Comparison of ENCODE assay signal across 12 cellular contexts in genomic region chr2:232443669-232444408, GRCh38. TPM values are rescaled to one million over a fixed set of nuclear protein-coding genes. Genes with fewer than 3 reads are reported as not detected.
A peak's percentile ranks its signal among the peaks of the same experiment; 100 is the strongest.
DNase-seq lines count a peak whose midpoint lies in the region; ATAC-seq, FAIRE-seq and TF ChIP-seq lines count a peak whose summit lies in the region.
"Not testable (repeated sequence)": the region's sequence is repeated elsewhere in the genome, so short reads cannot be mapped to it uniquely, and the experiment has no call there.
"Had no signal": no experiment of that assay in that cellular context is flagged by ENCODE, and none has a peak within 500 bp of the region (broad histone marks: within the 10 kb centered on the region; RNA-seq: fewer than 3 reads in every experiment).

No MANE protein-coding gene starts in this region.

- CTCF ChIA-PET in PC-3 (lab: Charles Lee); K562 (lab: Yijun Ruan, JAX; ENCODE audit: low intra/inter-chr PET ratio): not testable (repeated sequence)

- H3K4me1 ChIP-seq in DND-41 (ENCODE audit: insufficient read depth, low read length); KMS-11 (ENCODE audit: low read depth, poor library complexity, severe bottlenecking); PC-3 (ENCODE audit: insufficient read depth, low read length); gastrocnemius medialis: not testable (repeated sequence)
- peaks cover 0 to 12% of the 10 kb centered on the region in 2 experiments; a peak in 2 of 5 replicates for H3K4me1 ChIP-seq in K562 (replicated peaks in 1 of 2; ENCODE audit: control insufficient read depth in 2 of 2, insufficient read depth in 2 of 2, low read length in 2 of 2)

- BruUV-seq in PC-3 (replicated peaks; lab: Mats Ljungman, UMichigan); K562 (replicated peaks; lab: Mats Ljungman, UMichigan): not testable (repeated sequence)

- TF ChIP-seq POLR2A in K562 (conservative IDR thresholded peaks at IDR 0.05); gastrocnemius medialis (IDR thresholded peaks at IDR 0.05): not testable (repeated sequence)

- H3K9ac ChIP-seq in DND-41 (ENCODE audit: low read depth, low read length); KMS-11; PC-3 (ENCODE audit: low read length); K562 (ENCODE audit: insufficient read depth in 1 of 2, low read depth in 2 of 2, low read length in 2 of 2): not testable (repeated sequence)

- not testable (repeated sequence) for H4K20me1 ChIP-seq in DND-41 (ENCODE audit: insufficient read depth, low read length); KMS-11 (ENCODE audit: insufficient read depth); PC-3 (ENCODE audit: low read length); K562 (replicated peaks; ENCODE audit: control insufficient read depth, insufficient read depth, low read length)

- H3K27ac ChIP-seq in DND-41 (ENCODE audit: low read length); KMS-11; PC-3 (ENCODE audit: low read length); K562 (ENCODE audit: extremely low read depth, low read depth, low read length): not testable (repeated sequence)
- peak overlapping the region; percentile 10 to 66 (median 36) for H3K27ac ChIP-seq in gastrocnemius medialis

- DNase-seq in DND-41; PC-3; K562 (ENCODE audit: extremely low read depth in 1 of 4, low spot score in 3 of 4): not testable (repeated sequence)
- DNase-seq in left lobe of liver (ENCODE audit: low spot score) = peak; percentile 73
- DNase-seq in mesenteric fat pad (ENCODE audit: low spot score) = peak; percentile 67
- peak in 1 of 2 donors; percentile 46 for DNase-seq in gastrocnemius medialis

- peak overlapping the region; percentile 51; the same call in 1 of the 2 replicates for H2AFZ ChIP-seq in DND-41 (ENCODE audit: low read depth, low read length)
- peak overlapping the region; percentile 57; the same call in 1 of the 2 replicates for H2AFZ ChIP-seq in KMS-11 (ENCODE audit: low read depth)
- H2AFZ ChIP-seq in PC-3 (ENCODE audit: low read length) = peak overlapping the region; percentile 66
- peak overlapping the region; percentile 72 for H2AFZ ChIP-seq in K562 (ENCODE audit: low read depth, low read length)

- not testable (repeated sequence) for H3K36me3 ChIP-seq in DND-41 (ENCODE audit: insufficient read depth, low read length); KMS-11 (ENCODE audit: insufficient read depth); PC-3 (ENCODE audit: low read depth, low read length); K562 (ENCODE audit: control insufficient read depth, insufficient read depth, low read length); gastrocnemius medialis

- not testable (repeated sequence) for H3K79me2 ChIP-seq in DND-41 (ENCODE audit: insufficient read depth, low read length); KMS-11 (ENCODE audit: insufficient read depth, low read depth); PC-3 (ENCODE audit: low read length); K562 (ENCODE audit: control insufficient read depth, insufficient read depth, low read length)

- ATAC-seq in DND-41 (ENCODE audit: insufficient read depth, low read depth); PC-3; K562: not testable (repeated sequence)
- ATAC-seq in left lobe of liver = peak; percentile 67
- ATAC-seq in gastrocnemius medialis = peak; percentile 32 to 43

- TF ChIP-seq CTCF in DND-41 (IDR thresholded peaks at IDR 0.05; ENCODE audit: borderline replicate concordance, extremely low read depth, low read length, poor library complexity, severe bottlenecking); KMS-11 (conservative IDR thresholded peaks at IDR 0.05; ENCODE audit: low read depth, low read length); PC-3 (conservative IDR thresholded peaks at IDR 0.05; ENCODE audit: low read depth, low read length); K562 (IDR thresholded peaks at IDR 0.05 in 2 of 3, conservative IDR thresholded peaks at IDR 0.05 in 1 of 3; ENCODE audit: insufficient read depth in 2 of 3, low read depth in 1 of 3, low read length in 3 of 3); gastrocnemius medialis (IDR thresholded peaks at IDR 0.05 in 4 of 5, conservative IDR thresholded peaks at IDR 0.05 in 1 of 5): not testable (repeated sequence)

- not testable (repeated sequence) for H3K27me3 ChIP-seq in DND-41 (ENCODE audit: insufficient read depth, low read length, poor library complexity); KMS-11 (ENCODE audit: insufficient read depth, low read depth); PC-3 (ENCODE audit: low read length); K562 (ENCODE audit: control insufficient read depth in 2 of 2, insufficient read depth in 2 of 2, low read length in 2 of 2); gastrocnemius medialis

- intact Hi-C loops in PC-3 (cut with micrococcal nuclease) = not testable (repeated sequence)
- intact Hi-C loops in K562 (cut with micrococcal nuclease) (loop anchor here (5.0 kb wide), 1 partner anchor 77 kb away; no protein-coding TSS in a partner anchor), gastrocnemius medialis (cut with DNase I; ENCODE audit: low total_unique reads) (loop anchor here (10.0 kb wide), 1 partner anchor 119 kb away; no protein-coding TSS in a partner anchor)

- not testable (repeated sequence) for H3K9me1 ChIP-seq in K562 (ENCODE audit: control insufficient read depth, insufficient read depth, low read length)

- WGBS in K562 (ENCODE audit: insufficient coverage, low coverage, missing lambda C conversion rate) = 23% methylated on average over 5 of the region's 21 CpGs

- not testable (repeated sequence) for H3K9me2 ChIP-seq in PC-3 (replicated peaks; ENCODE audit: low read length)

- H3K4me3 ChIP-seq in DND-41 (ENCODE audit: low read depth in 1 of 2, low read length in 2 of 2); KMS-11 (IDR thresholded peaks at IDR 0.05; ENCODE audit: insufficient read depth, low read depth, low read length); PC-3 (ENCODE audit: low read length); K562; gastrocnemius medialis: not testable (repeated sequence)

- FAIRE-seq in K562 (lab: Jason Lieb, UNC) = not testable (repeated sequence)

- not testable (repeated sequence) for TF ChIP-seq RAD21 in K562 (CRISPR knock-in tag; conservative IDR thresholded peaks at IDR 0.05 in 1 of 2, IDR thresholded peaks at IDR 0.05 in 1 of 2)

- H3K9me3 ChIP-seq in DND-41 (ENCODE audit: insufficient read depth, low read length, severe bottlenecking); PC-3 (ENCODE audit: low read length); K562 (replicated peaks; ENCODE audit: control insufficient read depth, insufficient read depth, low read depth, low read length); gastrocnemius medialis: not testable (repeated sequence)

- POLR2A ChIA-PET in PC-3 (lab: Charles Lee; ENCODE audit: unreplicated experiment) = not testable (repeated sequence)
- POLR2A ChIA-PET in K562 (lab: Yijun Ruan, JAX) = interaction anchor here (0.6 kb wide), 1 partner anchor 714 kb away, joined by 3 read pairs; no protein-coding TSS in a partner anchor

- in situ Hi-C loops in K562 (cut with MboI) = not testable (repeated sequence)
- in situ Hi-C loops in gastrocnemius medialis (cut with MboI; ENCODE audit: low sequenced_read_pairs in 4 of 4) = loop anchor here in 3 of 4 donors (25.0 kb wide), 1 partner anchor 532 kb away; no protein-coding TSS in a partner anchor

- not testable (repeated sequence) for TF ChIP-seq EP300 in K562 (IDR thresholded peaks at IDR 0.05; ENCODE audit: low read length)

- H3K4me2 ChIP-seq in DND-41 (ENCODE audit: insufficient read depth, low read length); KMS-11; PC-3 (ENCODE audit: low read length); K562 (ENCODE audit: insufficient read depth, low read length): not testable (repeated sequence)

- not testable (repeated sequence) for H3F3A ChIP-seq in PC-3 (ENCODE audit: low read length, unreplicated experiment)

RNA-seq across cellular contexts. Expression of gene ALPI, which starts 12.1 kb away (rescaled TPM):
- total RNA-seq in PC-3 (2014; rRNA removed) (not detected in 2 replicates), K562 (2014; rRNA removed) (not detected in 2 replicates), K562 (2014; rRNA removed; fragmentation: Illumina TruSeq; extraction: Trizol) (not detected in 2 replicates), K562 (2015; rRNA removed; fragmentation: Illumina TruSeq; extraction: Trizol) (not detected in 2 replicates), K562 (2021) (not detected in 2 replicates), left lobe of liver (not detected), mesenteric fat pad (0.71 TPM), gastrocnemius medialis (not detected)
- not detected in 2 replicates for total RNA-seq in K562 (2011; cell fraction: chromatin; rRNA removed; ENCODE audit: low replicate concordance)
- not detected in 2 replicates for total RNA-seq in K562 (2011; cell fraction: nucleolus; rRNA removed)
- total RNA-seq in K562 (2011; cell fraction: nucleoplasm; rRNA removed) = not detected in 2 replicates
- polyA plus RNA-seq in K562 (2011; rRNA removed) (not detected in 2 replicates), K562 (2014; fragmentation: Illumina TruSeq; extraction: Trizol) (not detected in 2 replicates), K562 (2014; fragmentation: Nextera tagmentation; extraction: Ambion mirVana) (not detected), K562 (2014; rRNA removed) (not detected in 2 replicates)
- polyA plus RNA-seq in K562 (2011; cell fraction: cytosol; rRNA removed) = 0.03 TPM in 1 of 2 replicates, not detected in the other
- polyA plus RNA-seq in K562 (2011; cell fraction: nucleus; rRNA removed) = not detected in 2 replicates
- not detected in 2 replicates for polyA plus RNA-seq in K562 (2012)
- polyA minus RNA-seq in K562 (2011; rRNA and poly(A)+ RNA removed) = not detected in 2 replicates
- polyA minus RNA-seq in K562 (2011; cell fraction: cytosol; rRNA and poly(A)+ RNA removed) = not detected in 2 replicates
- polyA minus RNA-seq in K562 (2011; cell fraction: nucleus; rRNA and poly(A)+ RNA removed) = not detected in 2 replicates
- total RNA-seq: A673, Calu3, HFFc6, HT1080 had no signal
- polyA plus RNA-seq: SK-N-SH had no signal

RNA-seq across cellular contexts. Expression of gene ALPG, which starts 37.2 kb away (rescaled TPM):
- total RNA-seq in PC-3 (2014; rRNA removed) (0.12 and 0.18 TPM in 2 replicates), K562 (2014; rRNA removed) (not detected in 2 replicates), K562 (2014; rRNA removed; fragmentation: Illumina TruSeq; extraction: Trizol) (not detected in 2 replicates), K562 (2015; rRNA removed; fragmentation: Illumina TruSeq; extraction: Trizol) (not detected in 2 replicates), K562 (2021) (not detected in 2 replicates), left lobe of liver (not detected), mesenteric fat pad (not detected), gastrocnemius medialis (not detected)
- not detected in 2 replicates for total RNA-seq in K562 (2011; cell fraction: chromatin; rRNA removed; ENCODE audit: low replicate concordance)
- not detected in 2 replicates for total RNA-seq in K562 (2011; cell fraction: nucleolus; rRNA removed)
- total RNA-seq in K562 (2011; cell fraction: nucleoplasm; rRNA removed) = not detected in 2 replicates
- polyA plus RNA-seq in K562 (2011; rRNA removed) (not detected in 2 replicates), K562 (2014; fragmentation: Illumina TruSeq; extraction: Trizol) (not detected in 2 replicates), K562 (2014; fragmentation: Nextera tagmentation; extraction: Ambion mirVana) (not detected), K562 (2014; rRNA removed) (not detected in 2 replicates)
- not detected in 2 replicates for polyA plus RNA-seq in K562 (2011; cell fraction: cytosol; rRNA removed)
- not detected in 2 replicates for polyA plus RNA-seq in K562 (2011; cell fraction: nucleus; rRNA removed)
- not detected in 2 replicates for polyA plus RNA-seq in K562 (2012)
- polyA minus RNA-seq in K562 (2011; rRNA and poly(A)+ RNA removed) = not detected in 2 replicates
- polyA minus RNA-seq in K562 (2011; cell fraction: cytosol; rRNA and poly(A)+ RNA removed) = not detected in 2 replicates
- polyA minus RNA-seq in K562 (2011; cell fraction: nucleus; rRNA and poly(A)+ RNA removed) = not detected in 2 replicates
- total RNA-seq: A673, Calu3, HFFc6, HT1080 had no signal
- polyA plus RNA-seq: SK-N-SH had no signal

RNA-seq across cellular contexts. Expression of gene ECEL1, which starts 43.8 kb away (rescaled TPM):
- total RNA-seq in PC-3 (2014; rRNA removed) = not detected in 2 replicates
- not detected in 2 replicates for total RNA-seq in K562 (2011; cell fraction: chromatin; rRNA removed; ENCODE audit: low replicate concordance)
- not detected in 2 replicates for total RNA-seq in K562 (2011; cell fraction: nucleolus; rRNA removed)
- not detected in 2 replicates for total RNA-seq in K562 (2011; cell fraction: nucleoplasm; rRNA removed)
- not detected in 2 replicates for total RNA-seq in K562 (2014; rRNA removed)
- total RNA-seq in K562 (2014; rRNA removed; fragmentation: Illumina TruSeq; extraction: Trizol) = not detected in 2 replicates
- total RNA-seq in K562 (2015; rRNA removed; fragmentation: Illumina TruSeq; extraction: Trizol) = not detected in 2 replicates
- 0.09 TPM in 1 of 2 replicates, not detected in the other for total RNA-seq in K562 (2021)
- polyA plus RNA-seq in K562 (2011; rRNA removed) = not detected in 2 replicates
- polyA plus RNA-seq in K562 (2011; cell fraction: cytosol; rRNA removed) = not detected in 2 replicates
- not detected in 2 replicates for polyA plus RNA-seq in K562 (2011; cell fraction: nucleus; rRNA removed)
- polyA plus RNA-seq in K562 (2012) = not detected in 2 replicates
- not detected in 2 replicates for polyA plus RNA-seq in K562 (2014; fragmentation: Illumina TruSeq; extraction: Trizol)
- polyA plus RNA-seq in K562 (2014; fragmentation: Nextera tagmentation; extraction: Ambion mirVana) = not detected
- not detected in 2 replicates for polyA plus RNA-seq in K562 (2014; rRNA removed)
- not detected in 2 replicates for polyA minus RNA-seq in K562 (2011; rRNA and poly(A)+ RNA removed)
- polyA minus RNA-seq in K562 (2011; cell fraction: cytosol; rRNA and poly(A)+ RNA removed) = not detected in 2 replicates
- polyA minus RNA-seq in K562 (2011; cell fraction: nucleus; rRNA and poly(A)+ RNA removed) = not detected in 2 replicates
- 0.48 TPM for total RNA-seq in left lobe of liver
- total RNA-seq in mesenteric fat pad = 0.35 TPM
- 1 to 10 TPM in 1 of 4 donors, under 1 TPM in 2, not detected in 1; 0.51 to 1.5 (median 0.55) TPM for total RNA-seq in gastrocnemius medialis
- total RNA-seq: Calu3, HFFc6, HT1080 had no signal
- polyA plus RNA-seq: SK-N-SH had no signal
